Comparison of ENCODE assay signal across 8 cellular contexts in the genomic region with DNA sequence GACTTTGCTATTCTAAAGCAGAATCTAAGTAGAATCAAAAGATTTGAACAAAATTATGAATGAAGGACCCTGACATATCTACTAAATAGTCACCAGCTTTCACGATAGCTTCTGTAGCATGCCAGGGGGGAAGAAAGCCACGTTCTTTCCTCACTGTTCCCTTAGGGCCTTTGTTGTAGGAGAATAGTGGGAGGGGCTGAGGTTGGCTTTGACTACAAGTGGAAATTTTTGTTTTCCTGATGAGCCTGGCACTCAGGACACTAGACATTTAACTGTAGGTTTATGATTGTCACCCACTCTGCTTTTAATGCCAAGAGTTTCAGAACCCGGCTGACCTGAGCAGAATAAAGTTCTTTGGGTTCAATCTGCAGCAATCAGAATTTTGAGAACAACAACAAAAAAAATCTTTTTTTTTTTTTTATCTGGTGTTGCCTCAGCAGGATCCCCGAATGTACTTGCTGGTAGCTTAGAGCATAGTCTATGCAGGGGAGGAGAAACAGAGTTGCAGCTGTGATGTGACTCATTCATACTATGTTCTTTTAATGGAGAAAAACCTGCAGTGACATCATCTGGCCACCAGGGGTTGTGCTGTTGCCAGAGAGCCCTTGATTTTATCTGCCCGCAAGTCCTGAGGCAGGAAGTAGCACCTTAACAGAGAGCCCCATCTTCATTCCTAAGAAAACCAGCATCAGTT. TPM values are rescaled to one million over a fixed set of nuclear protein-coding genes. Genes with fewer than 3 reads are reported as not detected.
A peak's percentile ranks its signal among the peaks of the same experiment; 100 is the strongest.
DNase-seq lines count a peak whose midpoint lies in the region; FAIRE-seq and TF ChIP-seq lines count a peak whose summit lies in the region.

No MANE protein-coding gene starts in this region.

- FAIRE-seq in astrocyte (lab: Jason Lieb, UNC): peak; percentile 75

- peaks cover 14% of the 10 kb centered on the region for H3K4me1 ChIP-seq in astrocyte (ENCODE audit: insufficient read depth, low read length)

- H3K79me2 ChIP-seq in astrocyte (ENCODE audit: insufficient read depth, low read length): no peaks in the 10 kb centered on the region

- no peaks in the 10 kb centered on the region for H3K9me3 ChIP-seq in astrocyte (ENCODE audit: insufficient read depth, low read depth, low read length)

- TF ChIP-seq CTCF in LNCaP clone FGC (IDR thresholded peaks at IDR 0.05; ENCODE audit: control insufficient read depth, extremely low read depth, insufficient read depth): peak; percentile 43; the same call in 1 of the 2 replicates
- peak; percentile 89 for TF ChIP-seq CTCF in astrocyte (IDR thresholded peaks at IDR 0.05; ENCODE audit: insufficient read depth, low read depth, low read length)

- H3K27ac Mint-ChIP-seq in astrocyte (ENCODE audit: unreplicated experiment): peak overlapping the region; percentile 72
- H3K27ac Mint-ChIP-seq in immature natural killer cell: no peak overlapping the region

- H3K4me3 Mint-ChIP-seq in astrocyte (ENCODE audit: unreplicated experiment) (no peak overlapping the region), immature natural killer cell (no peak overlapping the region)

- H3K4me1 Mint-ChIP-seq in astrocyte (ENCODE audit: low read depth, unreplicated experiment) (peaks cover 35% of the 10 kb centered on the region), immature natural killer cell (peaks cover 9 to 10% of the 10 kb centered on the region in 2 donors)

- peak overlapping the region; percentile 38 for H3K4me2 ChIP-seq in astrocyte (ENCODE audit: low read length)

- no peak overlapping the region for H2AFZ ChIP-seq in astrocyte (ENCODE audit: low read depth, low read length)

- H3K9ac ChIP-seq in astrocyte (ENCODE audit: low read length): no peak overlapping the region

- H3K9me3 Mint-ChIP-seq in astrocyte (ENCODE audit: unreplicated experiment) (no peaks in the 10 kb centered on the region), immature natural killer cell (no peaks in the 10 kb centered on the region)

- no peak overlapping the region for H3K27ac ChIP-seq in astrocyte (ENCODE audit: low read depth, low read length)

- H4K20me1 ChIP-seq in astrocyte (ENCODE audit: insufficient read depth, low read length): no peaks in the 10 kb centered on the region

- H3K27me3 Mint-ChIP-seq in astrocyte (ENCODE audit: low read depth, unreplicated experiment): no peaks in the 10 kb centered on the region
- H3K27me3 Mint-ChIP-seq in immature natural killer cell (ENCODE audit: low read depth in 3 of 3): no peaks in the 10 kb centered on the region

- DNase-seq in NCI-H1417 (lab: John Stamatoyannopoulos, UW) (peak; percentile 9 to 67 (median 32)), NCI-H1417 treated with DMSO at 0.1 percent for 48 hours (lab: John Stamatoyannopoulos, UW) (no peak), HCEC 1CT (peak; percentile 84), LNCaP clone FGC (ENCODE audit: low read depth) (no peak), SW480 (ENCODE audit: low spot score) (peak; percentile 64), astrocyte (ENCODE audit: low read depth) (peak; percentile 80), immature natural killer cell (peak; percentile 33 to 59 (median 54))
- peak; percentile 63 for DNase-seq in stimulated activated CD4-positive, alpha-beta T cell treated with anti-CD3 and anti-CD28 coated beads, Interleukin-1b, Interleukin-23, amount 100 ng/mL, for 48 hours

- no peaks in the 10 kb centered on the region for H3K27me3 ChIP-seq in astrocyte (ENCODE audit: insufficient read depth, low read length)

- H3K36me3 Mint-ChIP-seq in astrocyte (ENCODE audit: low read depth, unreplicated experiment) (no peaks in the 10 kb centered on the region), immature natural killer cell (no peaks in the 10 kb centered on the region)

- no peaks in the 10 kb centered on the region for H3K36me3 ChIP-seq in astrocyte (ENCODE audit: insufficient read depth, low read length)

- H3K4me3 ChIP-seq in LNCaP clone FGC (ENCODE audit: low read depth, low read length): no peak overlapping the region
- H3K4me3 ChIP-seq in astrocyte (ENCODE audit: insufficient read depth, low read depth, low read length): no peak overlapping the region

RNA-seq across cellular contexts. Expression of gene TPD52L1, which starts 38.5 kb away (rescaled TPM):
- total RNA-seq in astrocyte: 32.4 and 32.8 TPM in 2 replicates
- 1 to 10 TPM; 2.2 to 5.2 (median 4.4) TPM for polyA plus RNA-seq in immature natural killer cell

Comparison
In these comparisons a context has a peak if more than half of its experiments do, and no peak if none do; other contexts are left out.
1. DNase-seq: peak in NCI-H1417 (3 of 3), HCEC 1CT (single experiment), SW480 (single experiment), astrocyte (single experiment), immature natural killer cell (3 of 3) and stimulated activated CD4-positive, alpha-beta T cell treated with anti-CD3 and anti-CD28 coated beads, Interleukin-1b, Interleukin-23, amount 100 ng/mL, for 48 hours (single experiment); none in NCI-H1417 treated with DMSO at 0.1 percent for 48 hours (single experiment) and LNCaP clone FGC (single experiment).